Comparison of ENCODE assay signal across 18 cellular contexts in genomic region chr9:135901826-135902225, GRCh38. TPM values are rescaled to one million over a fixed set of nuclear protein-coding genes. Genes with fewer than 3 reads are reported as not detected.
DNase-seq lines count a peak whose midpoint lies in the region; ATAC-seq, FAIRE-seq and TF ChIP-seq lines count a peak whose summit lies in the region.
"Had no signal": no experiment of that assay in that cellular context is flagged by ENCODE, and none has a peak within 500 bp of the region (broad histone marks: within the 10 kb centered on the region; RNA-seq: fewer than 3 reads in every experiment).

No MANE protein-coding gene starts in this region.

- H3F3A ChIP-seq in smooth muscle cell (ENCODE audit: low read depth), result peaks cover 19% of the 10 kb centered on the region

- in situ Hi-C loops in gastrocnemius medialis (cut with MboI; ENCODE audit: low sequenced_read_pairs in 4 of 4), result no loop called here

- ATAC-seq in gastrocnemius medialis, result no peak
- ATAC-seq in sciatic nerve, result no peak

- H3K4me2 ChIP-seq in smooth muscle cell, result no peak overlapping the region

- DNase-seq in NCI-H82 treated with DMSO at 0.1 percent for 48 hours (lab: John Stamatoyannopoulos, UW; ENCODE audit: unreplicated experiment) (peak; percentile 38), mesenteric fat pad (ENCODE audit: low spot score) (peak; percentile 8), gastrocnemius medialis (no peak), kidney (no peak), smooth muscle cell (lab: John Stamatoyannopoulos, UW; ENCODE audit: unreplicated experiment) (no peak), sciatic nerve (ENCODE audit: low spot score) (no peak)
- DNase-seq: BE2C, DMS79, KBM-7, NCI-H1092 treated with DMSO at 0.1 percent for 48 hours, NCI-H146, NCI-H2029, NCI-H226, NCI-H510A treated with DMSO at 0.1 percent for 48 hours, NCI-H774, Peyer's patch had no signal

- POLR2A ChIA-PET in HEK293 (lab: Yijun Ruan, JAX), result no interaction called here

- no peak for TF ChIP-seq CTCF in HEK293 (tag by site-specific recombination; IDR thresholded peaks at IDR 0.05)
- no peak for TF ChIP-seq CTCF in gastrocnemius medialis (IDR thresholded peaks at IDR 0.05 in 4 of 5, conservative IDR thresholded peaks at IDR 0.05 in 1 of 5)
- TF ChIP-seq CTCF in kidney (IDR thresholded peaks at IDR 0.05; ENCODE audit: borderline replicate concordance, extremely low read depth, insufficient read depth), result no peak
- no peak for TF ChIP-seq CTCF in smooth muscle cell (IDR thresholded peaks at IDR 0.05; ENCODE audit: borderline replicate concordance, insufficient read depth, poor library complexity, severe bottlenecking)

- H3K36me3 ChIP-seq in HEK293 (ENCODE audit: control insufficient read depth in 2 of 2, insufficient read depth in 1 of 2, low read length in 2 of 2), result peaks cover 0 to 9% of the 10 kb centered on the region in 2 experiments; a peak in 2 of 3 replicates
- H3K36me3 ChIP-seq in gastrocnemius medialis, result no peaks in the 10 kb centered on the region
- H3K36me3 ChIP-seq in kidney (ENCODE audit: control insufficient read depth in 1 of 2, insufficient read depth in 2 of 2, low read length in 2 of 2), result no peaks in the 10 kb centered on the region
- H3K36me3 ChIP-seq in smooth muscle cell (ENCODE audit: low read depth), result no peaks in the 10 kb centered on the region
- H3K36me3 ChIP-seq: Peyer's patch had no signal

- H3K27ac ChIP-seq in HEK293 (ENCODE audit: extremely low read depth, low read depth, low read length), result no peak overlapping the region
- peak overlapping the region; percentile 89 to 90 (median 90) for H3K27ac ChIP-seq in gastrocnemius medialis
- H3K27ac ChIP-seq in kidney (ENCODE audit: low read depth in 2 of 2, low read length in 2 of 2), result no peak overlapping the region
- no peak overlapping the region for H3K27ac ChIP-seq in smooth muscle cell (ENCODE audit: low read depth)
- H3K27ac ChIP-seq: Peyer's patch had no signal

- CTCF ChIA-PET in HEK293 (lab: Yijun Ruan, JAX), result interaction anchor here (1.6 kb wide), 1 partner anchor 220 kb away, joined by 3 read pairs; no protein-coding TSS in a partner anchor

- H3K9me3 ChIP-seq in HEK293 (ENCODE audit: control insufficient read depth, insufficient read depth, low read depth, low read length) (no peaks in the 10 kb centered on the region), gastrocnemius medialis (no peaks in the 10 kb centered on the region), kidney (ENCODE audit: control insufficient read depth in 1 of 2, low read length in 2 of 2) (no peaks in the 10 kb centered on the region), smooth muscle cell (replicated peaks; ENCODE audit: low read depth) (no peaks in the 10 kb centered on the region)
- H3K9me3 ChIP-seq: Peyer's patch had no signal

- no peaks in the 10 kb centered on the region for H3K27me3 ChIP-seq in gastrocnemius medialis
- H3K27me3 ChIP-seq in smooth muscle cell (ENCODE audit: low read depth), result no peaks in the 10 kb centered on the region
- H3K27me3 ChIP-seq: BE2C, Peyer's patch had no signal

- intact Hi-C loops in gastrocnemius medialis (cut with DNase I; ENCODE audit: low total_unique reads) (loop anchor here (10.0 kb wide), 1 partner anchor 343 kb away; the partner anchor contains the start of gene QSOX2), kidney (cut with DNase I) (no loop called here), sciatic nerve (cut with DNase I) (no loop called here)

- no peaks in the 10 kb centered on the region; the same call in 1 of the 2 replicates for H3K4me1 ChIP-seq in HEK293 (ENCODE audit: control insufficient read depth, insufficient read depth, low read length)
- peaks cover 55 to 60% of the 10 kb centered on the region in 2 donors for H3K4me1 ChIP-seq in gastrocnemius medialis
- peaks cover 8 to 13% of the 10 kb centered on the region in 2 donors for H3K4me1 ChIP-seq in kidney (ENCODE audit: control insufficient read depth in 1 of 2, insufficient read depth in 1 of 2, low read depth in 1 of 2, low read length in 2 of 2)
- peaks cover 16% of the 10 kb centered on the region for H3K4me1 ChIP-seq in smooth muscle cell (ENCODE audit: low read depth)

- H3K9ac ChIP-seq in kidney (ENCODE audit: low read length in 2 of 2) (no peak overlapping the region), smooth muscle cell (ENCODE audit: low read depth) (no peak overlapping the region)

- WGBS in smooth muscle cell (ENCODE audit: low lambda C conversion rate), result 97% methylated on average over 2 of the region's 2 CpGs

- no peak for FAIRE-seq in kidney (lab: Jason Lieb, UNC)
- FAIRE-seq: H1 had no signal

- peaks cover 87% of the 10 kb centered on the region for H3K79me2 ChIP-seq in smooth muscle cell (ENCODE audit: low read depth)

- TF ChIP-seq POLR2A in gastrocnemius medialis (IDR thresholded peaks at IDR 0.05), result no peak

- H3K4me3 ChIP-seq in HEK293 (ENCODE audit: low read depth, low read length), result no peak overlapping the region
- no peak overlapping the region for H3K4me3 ChIP-seq in gastrocnemius medialis
- no peak overlapping the region for H3K4me3 ChIP-seq in kidney (ENCODE audit: low read length in 2 of 2)
- no peak overlapping the region for H3K4me3 ChIP-seq in smooth muscle cell
- H3K4me3 ChIP-seq: Peyer's patch had no signal

- peaks cover 96% of the 10 kb centered on the region for H4K20me1 ChIP-seq in smooth muscle cell (ENCODE audit: low read depth)

- no peak overlapping the region for H2AFZ ChIP-seq in smooth muscle cell (ENCODE audit: low read depth)

TF ChIP-seq in HEK293, 187 proteins besides CTCF, POLR2A, EP300 and RAD21:
- no peak for TF ChIP-seq ZNF692 (tag by site-specific recombination; IDR thresholded peaks at IDR 0.05)
- no peak for TF ChIP-seq ZNF791 (tag by site-specific recombination; IDR thresholded peaks at IDR 0.05)
- TF ChIP-seq ZNF184 (tag by site-specific recombination; IDR thresholded peaks at IDR 0.05), result no peak
- peak; percentile 50; the same call in 1 of the 2 replicates for TF ChIP-seq SCRT2 (tag by site-specific recombination; IDR thresholded peaks at IDR 0.05)
- TF ChIP-seq ZNF23 (tag by site-specific recombination; IDR thresholded peaks at IDR 0.05; ENCODE audit: borderline replicate concordance), result no peak
- no peak for TF ChIP-seq ZNF354C (tag by site-specific recombination; IDR thresholded peaks at IDR 0.05; ENCODE audit: borderline replicate concordance, low read depth)
- no peak for TF ChIP-seq ZSCAN16 (tag by site-specific recombination; IDR thresholded peaks at IDR 0.05)

RNA-seq across cellular contexts. Expression of gene CAMSAP1, which starts 5.5 kb away (rescaled TPM):
- total RNA-seq in mesenteric fat pad, result 35.3 TPM
- total RNA-seq in gastrocnemius medialis, result 10 to 100 TPM; 54.8 to 94.9 (median 82.9) TPM
- 38.6 TPM for total RNA-seq in kidney
- 3.3 TPM for polyA plus RNA-seq in kidney (ENCODE audit: insufficient read depth, low read depth, low replicate concordance)
- 15.1 and 17.8 TPM in 2 replicates for total RNA-seq in smooth muscle cell
- 5.3 and 5.4 TPM in 2 replicates for polyA plus RNA-seq in smooth muscle cell
- 39.8 TPM for total RNA-seq in sciatic nerve

RNA-seq across cellular contexts. Expression of gene UBAC1, which starts 59.3 kb away (rescaled TPM):
- total RNA-seq in mesenteric fat pad, result 36.3 TPM
- 100 to 1,000 TPM; 218 to 263 (median 248) TPM for total RNA-seq in gastrocnemius medialis
- 40.2 TPM for total RNA-seq in kidney
- polyA plus RNA-seq in kidney (ENCODE audit: insufficient read depth, low read depth, low replicate concordance), result 52.6 TPM
- 34.3 and 35.3 TPM in 2 replicates for total RNA-seq in smooth muscle cell
- 43.5 and 50.4 TPM in 2 replicates for polyA plus RNA-seq in smooth muscle cell
- 35.2 TPM for total RNA-seq in sciatic nerve

Comparison
In these comparisons a context has a peak if more than half of its experiments do, and no peak if none do; other contexts are left out.
1. H3K27ac ChIP-seq: peak in gastrocnemius medialis (4 of 4); none in HEK293 (single experiment), kidney (0 of 2) and smooth muscle cell (single experiment).
2. DNase-seq: peak in NCI-H82 treated with DMSO at 0.1 percent for 48 hours (single experiment) and mesenteric fat pad (single experiment); none in gastrocnemius medialis (0 of 2), kidney (single experiment), smooth muscle cell (single experiment) and sciatic nerve (single experiment).